In the genomic region with DNA sequence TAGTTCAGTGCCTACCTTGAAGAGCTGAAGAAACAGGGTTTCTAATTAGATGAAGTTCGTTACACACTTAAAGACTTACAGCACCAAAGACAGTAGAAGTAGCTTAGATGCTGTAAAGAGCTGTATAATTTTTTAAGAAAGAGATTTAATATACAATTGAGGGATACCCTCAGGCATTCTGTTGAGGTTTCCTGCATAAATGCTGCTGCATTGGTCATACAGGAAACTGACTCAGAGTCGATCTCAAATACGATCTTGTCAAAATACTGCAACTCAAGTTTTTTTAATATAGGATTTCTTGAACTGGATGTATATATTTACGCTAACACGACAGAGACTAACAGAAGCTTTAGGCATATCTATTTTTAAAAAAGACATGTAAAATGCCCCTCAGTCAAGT, we compare ENCODE assay signal across 9 cellular contexts. TPM values are rescaled to one million over a fixed set of nuclear protein-coding genes. Genes with fewer than 3 reads are reported as not detected.
A peak's percentile ranks its signal among the peaks of the same experiment; 100 is the strongest.
DNase-seq lines count a peak whose midpoint lies in the region; ATAC-seq and TF ChIP-seq lines count a peak whose summit lies in the region.
"Had no signal": no experiment of that assay in that cellular context is flagged by ENCODE, and none has a peak within 500 bp of the region (broad histone marks: within the 10 kb centered on the region; RNA-seq: fewer than 3 reads in every experiment).

No MANE protein-coding gene starts in this region.

- no peak for TF ChIP-seq POLR2A in esophagus squamous epithelium (IDR thresholded peaks at IDR 0.05)

- H3K27ac Mint-ChIP-seq in stimulated activated memory B cell treated with anti-CD40 and anti-IgM and Interleukin-4, amounts not matched to agents 10 μg/mL and 1 μg/mL and 100 μg/mL, for 72 hours, result peak overlapping the region; percentile 100

- H3K4me3 Mint-ChIP-seq in stimulated activated memory B cell treated with anti-CD40 and anti-IgM and Interleukin-4, amounts not matched to agents 10 μg/mL and 1 μg/mL and 100 μg/mL, for 72 hours, result peak overlapping the region; percentile 93

- ATAC-seq in stimulated activated memory B cell treated with anti-CD40 and anti-IgM and Interleukin-4, amounts not matched to agents 10 μg/mL and 1 μg/mL and 100 μg/mL, for 72 hours, result no peak

- peaks cover 8% of the 10 kb centered on the region for H3K36me3 Mint-ChIP-seq in stimulated activated memory B cell treated with anti-CD40 and anti-IgM and Interleukin-4, amounts not matched to agents 10 μg/mL and 1 μg/mL and 100 μg/mL, for 72 hours

- H3K27me3 ChIP-seq in esophagus squamous epithelium, result no peaks in the 10 kb centered on the region

- peak overlapping the region in 2 of 4 donors; percentile 87 to 92 for H3K4me3 ChIP-seq in esophagus squamous epithelium

- no peaks in the 10 kb centered on the region for H3K9me3 Mint-ChIP-seq in stimulated activated memory B cell treated with anti-CD40 and anti-IgM and Interleukin-4, amounts not matched to agents 10 μg/mL and 1 μg/mL and 100 μg/mL, for 72 hours

- WGBS in esophagus squamous epithelium, 2 donors, result 9 to 19% methylated on average over 5 of the region's 5 CpGs

- peaks cover 36% of the 10 kb centered on the region for H3K4me1 Mint-ChIP-seq in stimulated activated memory B cell treated with anti-CD40 and anti-IgM and Interleukin-4, amounts not matched to agents 10 μg/mL and 1 μg/mL and 100 μg/mL, for 72 hours

- intact Hi-C loops in esophagus squamous epithelium (cut with DNase I), result loop anchor here (5.0 to 10.0 kb wide), 2 partner anchors 138 to 346 kb away; no protein-coding TSS in a partner anchor

- no peaks in the 10 kb centered on the region for H3K27me3 Mint-ChIP-seq in stimulated activated memory B cell treated with anti-CD40 and anti-IgM and Interleukin-4, amounts not matched to agents 10 μg/mL and 1 μg/mL and 100 μg/mL, for 72 hours

- H3K27ac ChIP-seq in esophagus squamous epithelium, result peak overlapping the region; percentile 90 to 100 (median 100)

- H3K36me3 ChIP-seq in esophagus squamous epithelium, result no peaks in the 10 kb centered on the region

- DNase-seq in NOMO-1 treated with DMSO at 0.1 percent for 48 hours (lab: John Stamatoyannopoulos, UW; ENCODE audit: unreplicated experiment), result peak; percentile 32
- DNase-seq in NOMO-1 treated with dmso at 0.1 percent for 144 hours (lab: John Stamatoyannopoulos, UW; ENCODE audit: unreplicated experiment), result no peak
- DNase-seq in RKO (ENCODE audit: low spot score), result peak; percentile 50
- no peak for DNase-seq in esophagus squamous epithelium (lab: John Stamatoyannopoulos, UW)
- no peak for DNase-seq in activated gamma-delta T cell treated with Interleukin-2 at 50 U/mL for 16 hours
- no peak for DNase-seq in AG20443 (ENCODE audit: low spot score)
- DNase-seq in NK-92 (lab: John Stamatoyannopoulos, UW; ENCODE audit: unreplicated experiment), result no peak
- DNase-seq: stimulated activated CD4-positive, alpha-beta T cell treated with anti-CD3 and anti-CD28 coated beads, Interleukin-12 subunit alpha, Interleukin-12 subunit beta, amount 100 ng/mL, for 4 hours had no signal

- TF ChIP-seq CTCF in esophagus squamous epithelium (IDR thresholded peaks at IDR 0.05), result no peak

- peaks cover 2 to 45% (median 22%) of the 10 kb centered on the region in 3 donors for H3K4me1 ChIP-seq in esophagus squamous epithelium

- no peaks in the 10 kb centered on the region for H3K9me3 ChIP-seq in esophagus squamous epithelium

RNA-seq across cellular contexts. Expression of a gene that starts 2.5 kb away (rescaled TPM):
- 10 to 100 TPM; 18.0 to 38.1 (median 30.2) TPM for total RNA-seq in esophagus squamous epithelium

Comparison
In these comparisons a context has a peak if more than half of its experiments do, and no peak if none do; other contexts are left out.
1. DNase-seq: peak in NOMO-1 treated with DMSO at 0.1 percent for 48 hours (single experiment) and RKO (single experiment); none in NOMO-1 treated with dmso at 0.1 percent for 144 hours (single experiment), esophagus squamous epithelium (single experiment), activated gamma-delta T cell treated with Interleukin-2 at 50 U/mL for 16 hours (single experiment), AG20443 (single experiment) and NK-92 (single experiment).